In genomic region chr5:125485003-125485641, GRCh38 we compare ENCODE assay signal across 8 cellular contexts.
DNase-seq lines count a peak whose midpoint lies in the region; ATAC-seq, FAIRE-seq and TF ChIP-seq lines count a peak whose summit lies in the region.

No MANE protein-coding gene starts in this region.

- DNase-seq in DMS79 (lab: John Stamatoyannopoulos, UW), result peak; percentile 92
- peak; percentile 63 to 94 (median 90) for DNase-seq in NCI-H1417 (lab: John Stamatoyannopoulos, UW)
- peak in 3 of 5 donors; percentile 13 to 31 (median 22) for DNase-seq in heart left ventricle
- peak; percentile 100 for DNase-seq in renal cortical epithelial cell (ENCODE audit: low read depth)
- DNase-seq in GM19238 (ENCODE audit: insufficient read length, low spot score), result no peak
- DNase-seq in NCI-H526 (lab: John Stamatoyannopoulos, UW), result no peak
- DNase-seq in UCSD-AML1 (lab: John Stamatoyannopoulos, UW; ENCODE audit: unreplicated experiment), result no peak

- FAIRE-seq in TTC549 (lab: Jason Lieb, UNC), result peak; percentile 86

- peak; percentile 91 to 95 (median 92) for ATAC-seq in heart left ventricle

- H3K9me3 ChIP-seq in heart left ventricle, result no peaks in the 10 kb centered on the region

- peaks cover 0 to 21% (median 7%) of the 10 kb centered on the region in 12 donors for H3K4me1 ChIP-seq in heart left ventricle

- peak overlapping the region; percentile 1 to 82 (median 60) for H3K27ac ChIP-seq in heart left ventricle

- no peaks in the 10 kb centered on the region for H3K36me3 ChIP-seq in heart left ventricle

- H3K4me3 ChIP-seq in heart left ventricle, result peak overlapping the region in 2 of 12 donors; percentile 17 to 18

- H3K27me3 ChIP-seq in heart left ventricle, result no peaks in the 10 kb centered on the region

- TF ChIP-seq POLR2A in heart left ventricle (IDR thresholded peaks at IDR 0.05), result no peak

- WGBS in heart left ventricle, 4 donors, result 37 to 55% (median 45%) methylated on average over 5 of the region's 5 CpGs

- no peak for TF ChIP-seq CTCF in heart left ventricle (IDR thresholded peaks at IDR 0.05)

- intact Hi-C loops in heart left ventricle (cut with DNase I), result no loop called here

Comparison
In these comparisons a context has a peak if more than half of its experiments do, and no peak if none do; other contexts are left out.
1. DNase-seq: peak in DMS79 (single experiment), NCI-H1417 (3 of 3), heart left ventricle (3 of 5) and renal cortical epithelial cell (single experiment); none in GM19238 (single experiment), NCI-H526 (0 of 2) and UCSD-AML1 (single experiment).